In the genomic region with DNA sequence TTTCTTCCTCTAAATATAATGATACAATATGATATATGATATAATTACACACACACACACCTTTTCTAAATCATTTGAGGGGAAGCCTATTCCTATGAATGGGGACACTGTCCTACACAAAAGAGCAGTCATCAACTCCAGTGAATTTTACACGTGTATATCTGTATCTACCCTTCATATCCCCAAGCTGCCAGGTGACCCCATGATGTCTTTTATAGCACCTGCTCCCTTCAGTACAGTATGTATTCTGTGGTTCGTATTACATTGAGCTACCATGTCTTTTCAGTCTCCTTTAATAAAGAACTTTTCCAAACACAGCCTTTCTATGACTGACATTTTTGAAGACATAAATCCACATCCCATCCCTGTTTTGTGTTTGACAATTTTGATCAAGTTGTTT, we compare ENCODE assay signal across 28 cellular contexts.
"Had no signal": no experiment of that assay in that cellular context is flagged by ENCODE, and none has a peak within 500 bp of the region (broad histone marks: within the 10 kb centered on the region; RNA-seq: fewer than 3 reads in every experiment).

No MANE protein-coding gene starts in this region.

- H3K27me3 ChIP-seq: esophagus muscularis mucosa, foreskin keratinocyte, heart right ventricle, left lung, neural progenitor cell, right atrium auricular region, suprapubic skin, transverse colon, upper lobe of right lung, uterus had no signal

- H3K36me3 ChIP-seq: esophagus muscularis mucosa, heart right ventricle, left lung, neural progenitor cell, right atrium auricular region, suprapubic skin, transverse colon, upper lobe of right lung, uterus had no signal

- DNase-seq: effector CD8-positive, alpha-beta T cell; foreskin keratinocyte; glutamatergic neuron; heart right ventricle; hippocampal formation; left cardiac atrium; left lung; mesenchymal stem cell; midbrain; naive thymus-derived CD4-positive, alpha-beta T cell; stimulated activated CD4-positive, alpha-beta T cell treated with anti-CD3 and anti-CD28 coated beads, Interleukin-12 subunit alpha, Interleukin-12 subunit beta, amount 100 ng/mL, for 4 hours; stimulated activated CD4-positive, alpha-beta T cell treated with anti-CD3 and anti-CD28 coated beads, Interleukin-1b, Interleukin-23, amount 100 ng/mL, for 48 hours; stimulated activated CD4-positive, alpha-beta T cell treated with anti-CD3 and anti-CD28 coated beads, Interleukin-4, amount 100 ng/mL, for 1 hour; stimulated activated CD8-positive, alpha-beta memory T cell treated with anti-CD3 and anti-CD28 coated beads, Interleukin-4, amount 100 ng/mL, for 48 hours; stimulated activated naive CD4-positive, alpha-beta T cell; stimulated activated naive CD8-positive, alpha-beta T cell treated with anti-CD3 and anti-CD28 coated beads, Interleukin-15, amount 100 ng/mL, for 72 hours; transverse colon; upper lobe of right lung; uterus had no signal

- FAIRE-seq: endothelial cell of umbilical vein, islet of Langerhans had no signal

- ATAC-seq: foreskin keratinocyte; heart right ventricle; left cardiac atrium; left lung; naive thymus-derived CD4-positive, alpha-beta T cell; sciatic nerve; stimulated activated naive CD8-positive, alpha-beta T cell treated with anti-CD3 and anti-CD28 coated beads, Interleukin-15, amount 100 ng/mL, for 72 hours; upper lobe of right lung had no signal

- H3K4me3 ChIP-seq: esophagus muscularis mucosa, heart right ventricle, left lung, neural progenitor cell, right atrium auricular region, smooth muscle cell, suprapubic skin, transverse colon, upper lobe of right lung, uterus had no signal

- H3K9me3 ChIP-seq: esophagus muscularis mucosa, heart right ventricle, left lung, right atrium auricular region, suprapubic skin, transverse colon, upper lobe of right lung, uterus had no signal

- H3K27ac ChIP-seq: esophagus muscularis mucosa, foreskin keratinocyte, heart right ventricle, left lung, neural progenitor cell, parathyroid adenoma, right atrium auricular region, suprapubic skin, transverse colon, upper lobe of right lung, uterus had no signal

- H3K4me1 ChIP-seq: neural progenitor cell, parathyroid adenoma had no signal
